In the genomic region with DNA sequence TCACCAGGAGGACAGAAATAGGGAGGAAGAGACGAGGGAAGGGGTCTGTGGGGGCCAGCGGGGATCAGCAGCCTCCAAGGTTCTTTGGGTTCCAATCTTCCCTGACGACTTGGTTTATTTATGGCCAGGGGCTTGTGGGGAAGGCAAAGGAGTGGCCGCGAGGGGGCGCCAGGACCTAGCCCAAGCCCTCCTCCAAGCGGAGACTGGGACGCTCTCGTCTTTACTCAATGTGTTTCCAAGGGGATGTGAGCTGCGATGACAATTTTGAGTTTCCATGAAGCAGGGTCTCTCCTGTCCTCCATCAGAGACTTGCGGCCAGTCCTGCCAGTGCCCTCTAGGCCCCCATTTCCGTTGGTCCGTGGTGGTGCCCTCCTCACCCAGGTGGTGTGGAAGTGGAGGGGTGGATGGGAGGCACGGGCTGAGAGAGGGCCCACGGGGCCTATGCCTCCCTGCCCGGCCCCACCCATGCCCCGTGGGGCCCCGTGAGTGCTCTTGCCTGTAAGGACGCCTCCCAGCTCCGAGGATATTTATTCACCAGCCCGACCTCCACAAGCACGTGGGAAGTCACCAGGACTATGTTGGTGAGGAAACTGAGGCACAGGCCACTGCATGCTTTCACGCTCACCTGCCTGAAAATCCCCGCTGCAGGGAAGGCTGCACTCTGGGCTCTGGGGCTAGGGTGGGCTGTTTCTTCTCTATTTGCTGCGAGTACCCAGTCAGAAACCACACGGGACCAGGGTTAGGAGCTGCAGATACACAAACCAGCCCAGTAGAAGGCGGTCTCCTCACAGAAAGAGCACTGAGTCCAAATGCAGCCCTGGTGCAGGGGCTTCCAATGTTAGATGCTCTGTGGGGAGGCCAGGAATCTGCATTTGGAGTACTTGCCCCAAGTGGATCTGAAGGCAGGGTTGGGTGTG, we compare ENCODE assay signal across 8 cellular contexts. TPM values are rescaled to one million over a fixed set of nuclear protein-coding genes. Genes with fewer than 3 reads are reported as not detected.
DNase-seq lines count a peak whose midpoint lies in the region; TF ChIP-seq lines count a peak whose summit lies in the region.

No MANE protein-coding gene starts in this region.

- no peaks in the 10 kb centered on the region for H3F3A ChIP-seq in MM.1S (ENCODE audit: insufficient read depth, low read length)

- H3K4me3 ChIP-seq in MM.1S (ENCODE audit: low read length) = 0 out of 2 replicates have a peak overlapping the region, but pooled peaks have one; percentile 17

- H3K4me2 ChIP-seq in MM.1S (ENCODE audit: low read depth, low read length) = peak overlapping the region; percentile 81

- no peaks in the 10 kb centered on the region for H3K4me1 ChIP-seq in MM.1S (ENCODE audit: low read length)

- no peak overlapping the region for H3K9ac ChIP-seq in MM.1S (ENCODE audit: low read length)

- H4K20me1 ChIP-seq in MM.1S (ENCODE audit: insufficient read depth, low read length) = no peaks in the 10 kb centered on the region

- H3K9me2 ChIP-seq in MM.1S (replicated peaks; ENCODE audit: insufficient read depth, low read length) = no peaks in the 10 kb centered on the region

- H3K79me2 ChIP-seq in MM.1S (ENCODE audit: low read length) = no peaks in the 10 kb centered on the region

- peak overlapping the region; percentile 44; the same call in 1 of the 2 replicates for H2AFZ ChIP-seq in MM.1S (ENCODE audit: low read length)

- TF ChIP-seq CTCF in MM.1S (IDR thresholded peaks at IDR 0.05; ENCODE audit: low read length) = peak; percentile 84

- DNase-seq in DMS79 treated with DMSO at 0.1 percent for 48 hours (lab: John Stamatoyannopoulos, UW) (peak; percentile 79), MM.1S (peak; percentile 76), SHP77 (lab: John Stamatoyannopoulos, UW) (peak; percentile 43 to 77), activated gamma-delta T cell treated with Interleukin-2 at 50 U/mL for 16 hours (peak; percentile 74), germinal center (ENCODE audit: low spot score) (peak; percentile 67), posterior cingulate gyrus (peak; percentile 64 to 96 (median 82)), ureter (ENCODE audit: low spot score) (peak; percentile 77), cortex of kidney (lab: John Stamatoyannopoulos, UW) (no peak)

- no peak overlapping the region for H3K27ac ChIP-seq in MM.1S (ENCODE audit: low read length)

- H3K27me3 ChIP-seq in MM.1S (replicated peaks; ENCODE audit: insufficient read depth, low read length) = peaks cover 32% of the 10 kb centered on the region

- no peaks in the 10 kb centered on the region for H3K9me3 ChIP-seq in MM.1S (replicated peaks; ENCODE audit: insufficient read depth, low read length)

- no peaks in the 10 kb centered on the region for H3K36me3 ChIP-seq in MM.1S (replicated peaks; ENCODE audit: insufficient read depth, low read length)

- intact Hi-C loops in posterior cingulate gyrus (cut with DNase I) = loop anchor here (1.0 kb wide), 1 partner anchor 269 kb away; no protein-coding TSS in a partner anchor

RNA-seq across cellular contexts. Expression of a gene that starts 26.5 kb away (rescaled TPM):
- not detected for total RNA-seq in ureter
